ENCODE assay signal across 8 cellular contexts in genomic region chr15:91302588-91303439, GRCh38.
DNase-seq lines count a peak whose midpoint lies in the region; ATAC-seq and TF ChIP-seq lines count a peak whose summit lies in the region.

No MANE protein-coding gene starts in this region.

- H3K36me3 ChIP-seq in SK-N-MC (ENCODE audit: insufficient read depth, low read length) (no peaks in the 10 kb centered on the region), endodermal cell (ENCODE audit: control insufficient read depth, insufficient read depth, low read length) (no peaks in the 10 kb centered on the region)

- peak overlapping the region; percentile 23; the same call in 1 of the 2 replicates for H3K4me3 ChIP-seq in SK-N-MC
- H3K4me3 ChIP-seq in endodermal cell (ENCODE audit: low read length), result no peak overlapping the region

- peaks cover 16% of the 10 kb centered on the region for H3K4me1 Mint-ChIP-seq in endodermal cell

- H3K36me3 Mint-ChIP-seq in endodermal cell (ENCODE audit: low read depth), result no peaks in the 10 kb centered on the region

- 38 to 39% methylated on average over 6 to 11 of the region's 11 CpGs for WGBS in endodermal cell (ENCODE audit: insufficient coverage in 1 of 2, insufficient read length in 1 of 2), 2 experiments

- peak; percentile 70 for ATAC-seq in GM19351 (IDR thresholded peaks at IDR 0.05; ENCODE audit: unreplicated experiment)
- no peak for ATAC-seq in GM18873 (IDR thresholded peaks at IDR 0.05; ENCODE audit: low FRiP score, unreplicated experiment)
- no peak for ATAC-seq in HG02642 (IDR thresholded peaks at IDR 0.05; ENCODE audit: poor library complexity, unreplicated experiment)

- H3K9ac ChIP-seq in SK-N-MC (ENCODE audit: insufficient read length) (no peak overlapping the region), endodermal cell (ENCODE audit: extremely low read depth, low read length, poor library complexity, severe bottlenecking) (no peak overlapping the region)

- peaks cover 3% of the 10 kb centered on the region for H3K9me3 Mint-ChIP-seq in endodermal cell

- TF ChIP-seq CTCF in endodermal cell (conservative IDR thresholded peaks at IDR 0.05), result peak; percentile 82

- peaks cover 17% of the 10 kb centered on the region for H3K27me3 Mint-ChIP-seq in endodermal cell (ENCODE audit: insufficient read depth)

- no peak overlapping the region for H3K4me3 Mint-ChIP-seq in endodermal cell

- no peak overlapping the region for H3K27ac ChIP-seq in SK-N-MC
- no peak overlapping the region for H3K27ac ChIP-seq in endodermal cell (ENCODE audit: low read depth, low read length)

- H3K27me3 ChIP-seq in endodermal cell (ENCODE audit: control insufficient read depth, insufficient read depth, low read length, poor library complexity, severe bottlenecking), result peaks cover 3% of the 10 kb centered on the region

- H3K9me3 ChIP-seq in SK-N-MC (ENCODE audit: low read depth, low read length) (no peaks in the 10 kb centered on the region), endodermal cell (ENCODE audit: control insufficient read depth, low read length) (no peaks in the 10 kb centered on the region)

- no peak overlapping the region for H3K27ac Mint-ChIP-seq in endodermal cell

- DNase-seq in COLO829 (ENCODE audit: low spot score) (peak; percentile 82), NCI-H1105 (lab: John Stamatoyannopoulos, UW) (peak; percentile 57), SK-N-MC (ENCODE audit: low read depth, low spot score) (peak; percentile 78), endodermal cell (peak; percentile 78), medulla oblongata (ENCODE audit: extremely low spot score) (peak; percentile 85)

- peaks cover 7% of the 10 kb centered on the region for H3K4me1 ChIP-seq in endodermal cell (ENCODE audit: control insufficient read depth, insufficient read depth, low read length)
